ENCODE assay signal across 8 cellular contexts in genomic region chr6:28136585-28137457, GRCh38.
DNase-seq lines count a peak whose midpoint lies in the region; ATAC-seq and TF ChIP-seq lines count a peak whose summit lies in the region.

No MANE protein-coding gene starts in this region.

- TF ChIP-seq CTCF in AG09309 (IDR thresholded peaks at IDR 0.05; ENCODE audit: control insufficient read depth, insufficient read depth, low read depth, low read length, missing control alignments) (no peak), choroid plexus epithelial cell (conservative IDR thresholded peaks at IDR 0.05; ENCODE audit: low read depth, low read length) (no peak)

- DNase-seq in AG09309 (ENCODE audit: low read depth), result peak; percentile 83
- DNase-seq in NCI-H446 treated with DMSO at 0.1 percent for 48 hours (lab: John Stamatoyannopoulos, UW), result peak; percentile 91
- peak; percentile 63 to 69 for DNase-seq in activated CD4-positive, alpha-beta T cell treated with anti-CD3 and anti-CD28 coated beads for 24 hours (ENCODE audit: low read depth in 2 of 2)
- DNase-seq in choroid plexus epithelial cell (ENCODE audit: low read depth), result peak; percentile 97
- peak; percentile 83 for DNase-seq in kidney glomerular epithelial cell (lab: John Stamatoyannopoulos, UW)
- peak; percentile 85 for DNase-seq in stimulated activated CD4-positive, alpha-beta T cell treated with anti-CD3 and anti-CD28 coated beads, Interleukin-15, amount 100 ng/mL, for 24 hours

- peak overlapping the region; percentile 83 for H3K4me3 ChIP-seq in AG09309 (ENCODE audit: control insufficient read depth, low read depth, low read length)
- peak overlapping the region; percentile 84 for H3K4me3 ChIP-seq in choroid plexus epithelial cell (ENCODE audit: low read depth, low read length)

- peak; percentile 42 for ATAC-seq in GM19025 (IDR thresholded peaks at IDR 0.05; ENCODE audit: low read depth, unreplicated experiment)
- peak; percentile 50 for ATAC-seq in HG03342 (IDR thresholded peaks at IDR 0.05; ENCODE audit: unreplicated experiment)

Comparison
In these comparisons a context has a peak if more than half of its experiments do, and no peak if none do; other contexts are left out.
1. Peak in every context shown above with its lines: DNase-seq, ATAC-seq and H3K4me3 ChIP-seq.